11 cellular contexts compared by ENCODE assay signal in genomic region chr12:122368361-122369073, GRCh38. TPM values are rescaled to one million over a fixed set of nuclear protein-coding genes. Genes with fewer than 3 reads are reported as not detected.
DNase-seq lines count a peak whose midpoint lies in the region; ATAC-seq, FAIRE-seq and TF ChIP-seq lines count a peak whose summit lies in the region.
"Had no signal": no experiment of that assay in that cellular context is flagged by ENCODE, and none has a peak within 500 bp of the region (broad histone marks: within the 10 kb centered on the region; RNA-seq: fewer than 3 reads in every experiment).

No MANE protein-coding gene starts in this region.

- H3K9me3 ChIP-seq in heart right ventricle, result no peaks in the 10 kb centered on the region
- no peaks in the 10 kb centered on the region for H3K9me3 ChIP-seq in astrocyte (ENCODE audit: insufficient read depth, low read depth, low read length)
- H3K9me3 ChIP-seq in right lobe of liver, result no peaks in the 10 kb centered on the region
- H3K9me3 ChIP-seq in uterus, result no peaks in the 10 kb centered on the region

- peaks cover 16% of the 10 kb centered on the region for H3K36me3 Mint-ChIP-seq in astrocyte (ENCODE audit: low read depth, unreplicated experiment)

- H3K4me3 ChIP-seq in heart right ventricle (no peak overlapping the region), astrocyte (ENCODE audit: insufficient read depth, low read depth, low read length) (no peak overlapping the region), right lobe of liver (no peak overlapping the region), uterus (no peak overlapping the region)

- peak in 5 of 8 donors; percentile 37 to 61 (median 44) for ATAC-seq in heart right ventricle
- ATAC-seq in right lobe of liver, result peak; percentile 16 to 45 (median 32)
- ATAC-seq in HG03025 (IDR thresholded peaks at IDR 0.05; ENCODE audit: low FRiP score, unreplicated experiment), result no peak

- H3K36me3 ChIP-seq in heart right ventricle (peaks cover 0 to 49% (median 0%) of the 10 kb centered on the region in 9 donors), astrocyte (ENCODE audit: insufficient read depth, low read length) (no peaks in the 10 kb centered on the region), right lobe of liver (peaks cover 0 to 23% (median 2%) of the 10 kb centered on the region in 4 donors), uterus (no peaks in the 10 kb centered on the region)

- H3K27ac ChIP-seq in heart right ventricle (peak overlapping the region in 7 of 10 donors; percentile 4 to 82 (median 50)), astrocyte (ENCODE audit: low read depth, low read length) (peak overlapping the region; percentile 88), right lobe of liver (peak overlapping the region in 2 of 3 donors; percentile 14 to 47), uterus (peak overlapping the region; percentile 82 to 90)

- H3K27me3 ChIP-seq in heart right ventricle (no peaks in the 10 kb centered on the region), astrocyte (ENCODE audit: insufficient read depth, low read length) (no peaks in the 10 kb centered on the region), right lobe of liver (no peaks in the 10 kb centered on the region), uterus (no peaks in the 10 kb centered on the region)

- H3K4me2 ChIP-seq in astrocyte (ENCODE audit: low read length), result peak overlapping the region; percentile 68

- no peak for TF ChIP-seq CTCF in heart right ventricle (IDR thresholded peaks at IDR 0.05)
- no peak for TF ChIP-seq CTCF in astrocyte (IDR thresholded peaks at IDR 0.05; ENCODE audit: insufficient read depth, low read depth, low read length)
- no peak for TF ChIP-seq CTCF in right lobe of liver (IDR thresholded peaks at IDR 0.05)
- no peak for TF ChIP-seq CTCF in uterus (IDR thresholded peaks at IDR 0.05)

- peaks cover 3% of the 10 kb centered on the region for H4K20me1 ChIP-seq in astrocyte (ENCODE audit: insufficient read depth, low read length)

- H2AFZ ChIP-seq in astrocyte (ENCODE audit: low read depth, low read length), result no peak overlapping the region

- H3K79me2 ChIP-seq in astrocyte (ENCODE audit: insufficient read depth, low read length), result peaks cover 54% of the 10 kb centered on the region

- DNase-seq in heart right ventricle (no peak), cardiac septum (ENCODE audit: low spot score) (no peak), astrocyte (ENCODE audit: low read depth) (peak; percentile 75), right lobe of liver (no peak), uterus (no peak), activated T-cell treated with anti-CD3 and anti-CD28 coated beads for 4 hours (no peak), OCI-M1 (lab: John Stamatoyannopoulos, UW) (no peak)
- DNase-seq: activated naive CD8-positive, alpha-beta T cell treated with anti-CD3 and anti-CD28 coated beads, Interleukin-2, amount 10 ng/mL, durations not matched to agents 7 days and 5 days; Calu3 had no signal

- FAIRE-seq in astrocyte (lab: Jason Lieb, UNC), result no peak

- H3K4me1 ChIP-seq in heart right ventricle (peaks cover 0 to 54% (median 39%) of the 10 kb centered on the region in 9 donors), astrocyte (ENCODE audit: insufficient read depth, low read length) (peaks cover 23% of the 10 kb centered on the region), right lobe of liver (no peaks in the 10 kb centered on the region), uterus (peaks cover 0 to 4% of the 10 kb centered on the region in 2 donors)

- no peaks in the 10 kb centered on the region for H3K9me3 Mint-ChIP-seq in astrocyte (ENCODE audit: unreplicated experiment)
- H3K9me3 Mint-ChIP-seq: activated naive CD8-positive, alpha-beta T cell treated with anti-CD3 and anti-CD28 coated beads, Interleukin-2, amount 10 ng/mL, durations not matched to agents 7 days and 5 days; memory B cell had no signal

- peaks cover 22% of the 10 kb centered on the region for H3K4me1 Mint-ChIP-seq in astrocyte (ENCODE audit: low read depth, unreplicated experiment)

- no peaks in the 10 kb centered on the region for H3K27me3 Mint-ChIP-seq in astrocyte (ENCODE audit: low read depth, unreplicated experiment)
- H3K27me3 Mint-ChIP-seq: activated naive CD8-positive, alpha-beta T cell treated with anti-CD3 and anti-CD28 coated beads, Interleukin-2, amount 10 ng/mL, durations not matched to agents 7 days and 5 days; memory B cell had no signal

- WGBS in heart right ventricle, 2 donors, result 63 to 67% methylated on average over 10 of the region's 10 CpGs
- WGBS in right lobe of liver (ENCODE audit: insufficient coverage, low coverage, low lambda C conversion rate, missing lambda C conversion rate), result 76% methylated on average over 10 of the region's 10 CpGs

- TF ChIP-seq POLR2A in right lobe of liver (IDR thresholded peaks at IDR 0.05) (no peak), uterus (IDR thresholded peaks at IDR 0.05) (no peak)

- intact Hi-C loops in heart right ventricle (cut with DNase I) (no loop called here), cardiac septum (cut with DNase I) (no loop called here), right lobe of liver (cut with DNase I) (no loop called here), uterus (cut with DNase I; ENCODE audit: low total_unique reads) (no loop called here)

- H3K4me3 Mint-ChIP-seq in astrocyte (ENCODE audit: unreplicated experiment), result no peak overlapping the region
- H3K4me3 Mint-ChIP-seq: activated naive CD8-positive, alpha-beta T cell treated with anti-CD3 and anti-CD28 coated beads, Interleukin-2, amount 10 ng/mL, durations not matched to agents 7 days and 5 days; memory B cell had no signal

- H3K9ac ChIP-seq in astrocyte (ENCODE audit: low read length), result peak overlapping the region; percentile 45

- H3K27ac Mint-ChIP-seq in astrocyte (ENCODE audit: unreplicated experiment), result peak overlapping the region; percentile 99
- H3K27ac Mint-ChIP-seq: activated naive CD8-positive, alpha-beta T cell treated with anti-CD3 and anti-CD28 coated beads, Interleukin-2, amount 10 ng/mL, durations not matched to agents 7 days and 5 days; memory B cell had no signal

RNA-seq across cellular contexts. Expression of gene CLIP1, which starts 54.0 kb away (rescaled TPM):
- 100 to 1,000 TPM in 5 of 10 donors, 10 to 100 TPM in 5; 87.4 to 135 (median 100) TPM for total RNA-seq in heart right ventricle
- polyA plus RNA-seq in heart right ventricle, result 10 to 100 TPM; 36.3 to 39.1 TPM
- total RNA-seq in cardiac septum, result 107 TPM
- total RNA-seq in astrocyte, result 59.4 and 70.0 TPM in 2 replicates
- 10 to 100 TPM; 35.4 to 63.4 (median 43.1) TPM for total RNA-seq in right lobe of liver
- 100 to 1,000 TPM in 2 of 4 donors, 10 to 100 TPM in 2; 48.2 to 134 (median 96.8) TPM for total RNA-seq in uterus

Comparison
In these comparisons a context has a peak if more than half of its experiments do, and no peak if none do; other contexts are left out.
1. H3K27ac ChIP-seq: peak in every context shown above with its lines; median percentile 88 in astrocyte; 86 in uterus; 50 in heart right ventricle; 30 in right lobe of liver.